ENCODE assay signal across 1 cellular context in genomic region chr14:64580451-64580850, GRCh38.
TF ChIP-seq lines count a peak whose summit lies in the region.

No MANE protein-coding gene starts in this region.

TF ChIP-seq in SK-N-SH, 30 proteins besides CTCF, POLR2A, EP300 and RAD21:
- TF ChIP-seq EZH2phosphoT487 (IDR thresholded peaks at IDR 0.05; ENCODE audit: borderline replicate concordance, low read depth) (no peak), JUND (IDR thresholded peaks at IDR 0.05) (no peak), IRF3 (IDR thresholded peaks at IDR 0.05; ENCODE audit: low read depth, low read length) (no peak), RFX5 (IDR thresholded peaks at IDR 0.05; ENCODE audit: low read length) (no peak), GATA2 (CRISPR knock-in tag; IDR thresholded peaks at IDR 0.05) (no peak), SMC3 (IDR thresholded peaks at IDR 0.05; ENCODE audit: low read depth, low read length) (no peak), NFIC (IDR thresholded peaks at IDR 0.05; ENCODE audit: borderline replicate concordance) (no peak), CHD2 (IDR thresholded peaks at IDR 0.05; ENCODE audit: low read length, partially characterized antibody) (no peak), FOXM1 (IDR thresholded peaks at IDR 0.05; ENCODE audit: low read depth) (no peak), YY1 (IDR thresholded peaks at IDR 0.05; ENCODE audit: low read depth) (no peak), TEAD4 (IDR thresholded peaks at IDR 0.05; ENCODE audit: borderline replicate concordance, insufficient read depth) (no peak), FOXJ3 (CRISPR knock-in tag; IDR thresholded peaks at IDR 0.05) (no peak), TCF12 (IDR thresholded peaks at IDR 0.05) (no peak), MEF2A (IDR thresholded peaks at IDR 0.05; ENCODE audit: borderline replicate concordance, low read depth) (no peak), SIN3A (IDR thresholded peaks at IDR 0.05; ENCODE audit: borderline replicate concordance, low read depth, low read length) (no peak)
- TF ChIP-seq, protein P1, sequence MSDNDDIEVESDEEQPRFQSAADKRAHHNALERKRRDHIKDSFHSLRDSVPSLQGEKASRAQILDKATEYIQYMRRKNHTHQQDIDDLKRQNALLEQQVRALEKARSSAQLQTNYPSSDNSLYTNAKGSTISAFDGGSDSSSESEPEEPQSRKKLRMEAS (IDR thresholded peaks at IDR 0.05; ENCODE audit: low read depth): no peak
- TF ChIP-seq, protein P2, sequence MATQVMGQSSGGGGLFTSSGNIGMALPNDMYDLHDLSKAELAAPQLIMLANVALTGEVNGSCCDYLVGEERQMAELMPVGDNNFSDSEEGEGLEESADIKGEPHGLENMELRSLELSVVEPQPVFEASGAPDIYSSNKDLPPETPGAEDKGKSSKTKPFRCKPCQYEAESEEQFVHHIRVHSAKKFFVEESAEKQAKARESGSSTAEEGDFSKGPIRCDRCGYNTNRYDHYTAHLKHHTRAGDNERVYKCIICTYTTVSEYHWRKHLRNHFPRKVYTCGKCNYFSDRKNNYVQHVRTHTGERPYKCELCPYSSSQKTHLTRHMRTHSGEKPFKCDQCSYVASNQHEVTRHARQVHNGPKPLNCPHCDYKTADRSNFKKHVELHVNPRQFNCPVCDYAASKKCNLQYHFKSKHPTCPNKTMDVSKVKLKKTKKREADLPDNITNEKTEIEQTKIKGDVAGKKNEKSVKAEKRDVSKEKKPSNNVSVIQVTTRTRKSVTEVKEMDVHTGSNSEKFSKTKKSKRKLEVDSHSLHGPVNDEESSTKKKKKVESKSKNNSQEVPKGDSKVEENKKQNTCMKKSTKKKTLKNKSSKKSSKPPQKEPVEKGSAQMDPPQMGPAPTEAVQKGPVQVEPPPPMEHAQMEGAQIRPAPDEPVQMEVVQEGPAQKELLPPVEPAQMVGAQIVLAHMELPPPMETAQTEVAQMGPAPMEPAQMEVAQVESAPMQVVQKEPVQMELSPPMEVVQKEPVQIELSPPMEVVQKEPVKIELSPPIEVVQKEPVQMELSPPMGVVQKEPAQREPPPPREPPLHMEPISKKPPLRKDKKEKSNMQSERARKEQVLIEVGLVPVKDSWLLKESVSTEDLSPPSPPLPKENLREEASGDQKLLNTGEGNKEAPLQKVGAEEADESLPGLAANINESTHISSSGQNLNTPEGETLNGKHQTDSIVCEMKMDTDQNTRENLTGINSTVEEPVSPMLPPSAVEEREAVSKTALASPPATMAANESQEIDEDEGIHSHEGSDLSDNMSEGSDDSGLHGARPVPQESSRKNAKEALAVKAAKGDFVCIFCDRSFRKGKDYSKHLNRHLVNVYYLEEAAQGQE (IDR thresholded peaks at IDR 0.05; ENCODE audit: low read depth, low read length): no peak
- TF ChIP-seq, protein P3, sequence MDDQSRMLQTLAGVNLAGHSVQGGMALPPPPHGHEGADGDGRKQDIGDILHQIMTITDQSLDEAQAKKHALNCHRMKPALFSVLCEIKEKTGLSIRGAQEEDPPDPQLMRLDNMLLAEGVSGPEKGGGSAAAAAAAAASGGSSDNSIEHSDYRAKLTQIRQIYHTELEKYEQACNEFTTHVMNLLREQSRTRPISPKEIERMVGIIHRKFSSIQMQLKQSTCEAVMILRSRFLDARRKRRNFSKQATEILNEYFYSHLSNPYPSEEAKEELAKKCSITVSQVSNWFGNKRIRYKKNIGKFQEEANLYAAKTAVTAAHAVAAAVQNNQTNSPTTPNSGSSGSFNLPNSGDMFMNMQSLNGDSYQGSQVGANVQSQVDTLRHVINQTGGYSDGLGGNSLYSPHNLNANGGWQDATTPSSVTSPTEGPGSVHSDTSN (IDR thresholded peaks at IDR 0.05): no peak
TF ChIP-seq in SK-N-SH: peak in this region for 0.
